18 cellular contexts compared by ENCODE assay signal in the genomic region with DNA sequence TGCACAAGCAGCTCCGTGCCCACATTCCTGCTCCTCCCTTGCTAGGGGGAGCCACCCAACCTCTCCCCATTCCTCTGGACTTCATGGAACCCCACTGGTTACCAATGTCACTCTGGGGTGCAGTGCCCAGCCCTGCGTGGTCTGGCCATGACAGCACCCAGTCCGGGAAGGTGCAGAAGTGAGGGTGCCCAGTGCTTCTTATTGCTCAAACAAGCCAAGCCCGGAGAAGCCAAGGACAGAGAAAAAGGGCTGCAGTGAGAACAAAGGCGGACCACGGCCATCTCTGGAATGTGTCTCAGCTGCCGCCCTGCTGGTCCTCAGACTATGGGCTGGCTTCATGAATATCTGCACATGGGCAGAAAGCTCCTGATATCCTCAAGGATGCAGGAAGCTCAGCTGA. TPM values are rescaled to one million over a fixed set of nuclear protein-coding genes. Genes with fewer than 3 reads are reported as not detected.
DNase-seq lines count a peak whose midpoint lies in the region; ATAC-seq, FAIRE-seq and TF ChIP-seq lines count a peak whose summit lies in the region.
"Had no signal": no experiment of that assay in that cellular context is flagged by ENCODE, and none has a peak within 500 bp of the region (broad histone marks: within the 10 kb centered on the region; RNA-seq: fewer than 3 reads in every experiment).

No MANE protein-coding gene starts in this region.

- peak overlapping the region; percentile 72 for H2BK120ac ChIP-seq in neuronal stem cell (ENCODE audit: low read depth, low read length)

- no CpG with 5 or more reads among the region's 7 CpGs for WGBS in neuronal stem cell (ENCODE audit: extremely low coverage in 2 of 2, insufficient read length in 2 of 2, insufficient replicate concordance in 1 of 2), 2 donors

- ATAC-seq in GM21576 (IDR thresholded peaks at IDR 0.05; ENCODE audit: unreplicated experiment), result no peak

- in situ Hi-C loops in KBM-7 (cut with MboI; ENCODE audit: low pct_unique_long_range_greater_than_20kb, low sequenced_read_pairs), result no loop called here

- no peak overlapping the region for H4K91ac ChIP-seq in neuronal stem cell (ENCODE audit: low read depth, low read length, poor library complexity)

- H4K8ac ChIP-seq in neuronal stem cell (ENCODE audit: low read depth, low read length), result no peak overlapping the region

- H3K27me3 ChIP-seq in H7 (ENCODE audit: control insufficient read depth, insufficient read depth, low read length) (no peaks in the 10 kb centered on the region), neuronal stem cell (ENCODE audit: control insufficient read depth in 3 of 3, insufficient read depth in 3 of 3, low read depth in 1 of 3, low read length in 3 of 3) (peaks cover 0 to 19% (median 0%) of the 10 kb centered on the region in 3 experiments), colonic mucosa (no peaks in the 10 kb centered on the region)

- no peak overlapping the region for H2BK12ac ChIP-seq in neuronal stem cell (ENCODE audit: low read length)

- no peak overlapping the region for H3K23ac ChIP-seq in neuronal stem cell (ENCODE audit: low read depth, low read length, poor library complexity)

- peak overlapping the region; percentile 67 for H2AFZ ChIP-seq in neuronal stem cell (ENCODE audit: low read length)

- intact Hi-C loops in kidney (cut with DNase I) (no loop called here), colonic mucosa (cut with DNase I) (no loop called here)

- H3K4ac ChIP-seq in neuronal stem cell (ENCODE audit: low read length), result no peak overlapping the region

- H2BK5ac ChIP-seq in neuronal stem cell (ENCODE audit: low read length), result no peak overlapping the region

- H3K9ac ChIP-seq in kidney (ENCODE audit: low read length in 2 of 2) (no peak overlapping the region), neuronal stem cell (ENCODE audit: low read depth, low read length, poor library complexity) (no peak overlapping the region), colonic mucosa (ENCODE audit: low read depth in 2 of 2, low read length in 2 of 2) (no peak overlapping the region)

- no peak overlapping the region for H3K14ac ChIP-seq in neuronal stem cell (ENCODE audit: low read length)

- no peaks in the 10 kb centered on the region for H3K4me1 ChIP-seq in kidney (ENCODE audit: control insufficient read depth in 1 of 2, insufficient read depth in 1 of 2, low read depth in 1 of 2, low read length in 2 of 2)
- H3K4me1 ChIP-seq in neuronal stem cell (ENCODE audit: control insufficient read depth in 2 of 2, insufficient read depth in 1 of 2, low read depth in 1 of 2, low read length in 2 of 2), result peaks cover 0 to 3% of the 10 kb centered on the region in 2 donors
- H3K4me1 ChIP-seq in colonic mucosa, result no peaks in the 10 kb centered on the region
- H3K4me1 ChIP-seq: BE2C had no signal

- H3K4me3 ChIP-seq in H7 (ENCODE audit: insufficient read depth, low read depth, low read length) (no peak overlapping the region), kidney (ENCODE audit: low read length in 2 of 2) (no peak overlapping the region), neuronal stem cell (ENCODE audit: low read length in 2 of 2) (no peak overlapping the region), colonic mucosa (no peak overlapping the region)

- peak overlapping the region; percentile 46 for H2AK5ac ChIP-seq in neuronal stem cell (ENCODE audit: low read depth, low read length)

- no peak overlapping the region for H3K27ac ChIP-seq in kidney (ENCODE audit: low read depth in 2 of 2, low read length in 2 of 2)
- no peak overlapping the region for H3K27ac ChIP-seq in neuronal stem cell (replicated peaks; ENCODE audit: low read length)
- no peak overlapping the region for H3K27ac ChIP-seq in colonic mucosa
- H3K27ac ChIP-seq: C4-2B had no signal

- H3K9me3 ChIP-seq in kidney (ENCODE audit: control insufficient read depth in 1 of 2, low read length in 2 of 2) (no peaks in the 10 kb centered on the region), neuronal stem cell (replicated peaks in 1 of 2; ENCODE audit: control insufficient read depth in 2 of 2, insufficient read depth in 1 of 2, low read depth in 1 of 2, low read length in 2 of 2) (no peaks in the 10 kb centered on the region), colonic mucosa (no peaks in the 10 kb centered on the region)
- H3K9me3 ChIP-seq: BE2C had no signal

- no peak for FAIRE-seq in kidney (lab: Jason Lieb, UNC)
- FAIRE-seq: A204.1, D721Med, G401.6, GM12892, H54 had no signal

- no peak overlapping the region for H2BK15ac ChIP-seq in neuronal stem cell (ENCODE audit: low read length)

- H3K79me1 ChIP-seq in neuronal stem cell (ENCODE audit: low read depth, low read length), result no peaks in the 10 kb centered on the region

- DNase-seq in AG20443 (ENCODE audit: low spot score) (peak; percentile 9), H7 (peak; percentile 26), kidney (peak; percentile 26), neuronal stem cell (ENCODE audit: low spot score) (no peak), colonic mucosa (no peak), KBM-7 (no peak)
- DNase-seq: BE2C; CD4-positive, alpha-beta memory T cell; DMS153; DMS79 treated with DMSO at 0.1 percent for 48 hours; EL had no signal

- TF ChIP-seq CTCF in kidney (IDR thresholded peaks at IDR 0.05; ENCODE audit: borderline replicate concordance, extremely low read depth, insufficient read depth), result no peak
- no peak for TF ChIP-seq CTCF in colonic mucosa (IDR thresholded peaks at IDR 0.05)

- H3K4me2 ChIP-seq in neuronal stem cell (ENCODE audit: insufficient read depth, low read length, poor library complexity, severe bottlenecking), result no peak overlapping the region

- H3K36me3 ChIP-seq in H7 (replicated peaks; ENCODE audit: control insufficient read depth, insufficient read depth, low read length), result no peaks in the 10 kb centered on the region
- no peaks in the 10 kb centered on the region for H3K36me3 ChIP-seq in kidney (ENCODE audit: control insufficient read depth in 1 of 2, insufficient read depth in 2 of 2, low read length in 2 of 2)
- H3K36me3 ChIP-seq in neuronal stem cell (replicated peaks in 1 of 2; ENCODE audit: control insufficient read depth in 2 of 2, insufficient read depth in 2 of 2, low read length in 2 of 2), result no peaks in the 10 kb centered on the region
- H3K36me3 ChIP-seq in colonic mucosa, result no peaks in the 10 kb centered on the region
- H3K36me3 ChIP-seq: BE2C had no signal

- H3K18ac ChIP-seq in neuronal stem cell (ENCODE audit: low read length), result peak overlapping the region; percentile 83

RNA-seq across cellular contexts. Expression of gene COPS9, which starts 28.7 kb away (rescaled TPM):
- 187 and 204 TPM in 2 replicates for total RNA-seq in H7 (2014; rRNA removed; shearing (Covaris generic))
- total RNA-seq in kidney (119 TPM), colonic mucosa (100 to 1,000 TPM; 119 to 169 TPM)
- polyA plus RNA-seq in kidney (ENCODE audit: insufficient read depth, low read depth, low replicate concordance), result 310 TPM
- 234 TPM for polyA plus RNA-seq in neuronal stem cell (2013, experiment 1 of 2)
- 225 TPM for polyA plus RNA-seq in neuronal stem cell (2013, experiment 2 of 2)

RNA-seq across cellular contexts. Expression of gene OTOS, which starts 33.1 kb away (rescaled TPM):
- not detected in 2 replicates for total RNA-seq in H7 (2014; rRNA removed; shearing (Covaris generic))
- 4.6 TPM for total RNA-seq in kidney
- polyA plus RNA-seq in kidney (ENCODE audit: insufficient read depth, low read depth, low replicate concordance), result 1.5 TPM
- polyA plus RNA-seq in neuronal stem cell (2013, experiment 1 of 2), result 0.08 TPM
- polyA plus RNA-seq in neuronal stem cell (2013, experiment 2 of 2), result not detected
- total RNA-seq in colonic mucosa, result not detected
- total RNA-seq: CD4-positive, alpha-beta memory T cell had no signal
- polyA plus RNA-seq: CD4-positive, alpha-beta memory T cell had no signal

RNA-seq across cellular contexts. Expression of gene OR6B3, which starts 54.1 kb away (rescaled TPM):
- not detected in 2 replicates for total RNA-seq in H7 (2014; rRNA removed; shearing (Covaris generic))
- total RNA-seq in kidney (not detected), colonic mucosa (not detected)
- polyA plus RNA-seq in kidney (ENCODE audit: insufficient read depth, low read depth, low replicate concordance), result not detected
- polyA plus RNA-seq in neuronal stem cell (2013, experiment 1 of 2), result not detected
- not detected for polyA plus RNA-seq in neuronal stem cell (2013, experiment 2 of 2)
- total RNA-seq: CD4-positive, alpha-beta memory T cell had no signal
- polyA plus RNA-seq: CD4-positive, alpha-beta memory T cell had no signal

Comparison
In these comparisons a context has a peak if more than half of its experiments do, and no peak if none do; other contexts are left out.
1. DNase-seq: peak in AG20443 (single experiment), H7 (single experiment) and kidney (single experiment); none in neuronal stem cell (single experiment), colonic mucosa (single experiment) and KBM-7 (single experiment).